16 cellular contexts compared by ENCODE assay signal in genomic region chr2:201108341-201108740, GRCh38. TPM values are rescaled to one million over a fixed set of nuclear protein-coding genes. Genes with fewer than 3 reads are reported as not detected.
DNase-seq lines count a peak whose midpoint lies in the region; ATAC-seq and TF ChIP-seq lines count a peak whose summit lies in the region.
"Had no signal": no experiment of that assay in that cellular context is flagged by ENCODE, and none has a peak within 500 bp of the region (broad histone marks: within the 10 kb centered on the region; RNA-seq: fewer than 3 reads in every experiment).

No MANE protein-coding gene starts in this region.

- H3K4me3 ChIP-seq in neural cell (ENCODE audit: low read length), result no peak overlapping the region
- H3K4me3 ChIP-seq: GM12878, GM23338 had no signal

- no peaks in the 10 kb centered on the region for H3K79me2 ChIP-seq in neural cell (replicated peaks; ENCODE audit: insufficient read depth, low read length)

- H3K36me3 ChIP-seq in neural cell (ENCODE audit: insufficient read depth, low read length), result no peaks in the 10 kb centered on the region

- H3K9me3 ChIP-seq in neural cell (ENCODE audit: low read length), result no peaks in the 10 kb centered on the region

- no peaks in the 10 kb centered on the region for H4K20me1 ChIP-seq in neural cell (ENCODE audit: insufficient read depth)

- ATAC-seq in omental fat pad (ENCODE audit: low FRiP score), result no peak
- ATAC-seq: GM12878, GM23338, HCT116 had no signal

- H3K27ac ChIP-seq in neural cell (ENCODE audit: low read length), result no peak overlapping the region

- H2AFZ ChIP-seq in neural cell (ENCODE audit: low read depth, low read length), result no peak overlapping the region
- H2AFZ ChIP-seq: GM23338 had no signal

- no peak overlapping the region for H3K9ac ChIP-seq in neural cell (ENCODE audit: low read length)

- TF ChIP-seq RAD21 in neural cell (conservative IDR thresholded peaks at IDR 0.05), result no peak

- H3K9me2 ChIP-seq in neural cell (ENCODE audit: insufficient read depth, low read length), result no peaks in the 10 kb centered on the region

- peak; percentile 41 for TF ChIP-seq EP300 in neural cell (conservative IDR thresholded peaks at IDR 0.05; ENCODE audit: poor library complexity, severe bottlenecking)

- no peak for TF ChIP-seq CTCF in neural cell (IDR thresholded peaks at IDR 0.05; ENCODE audit: poor library complexity, severe bottlenecking)
- TF ChIP-seq CTCF in omental fat pad (IDR thresholded peaks at IDR 0.05), result no peak

- DNase-seq in NCI-H1694 (lab: John Stamatoyannopoulos, UW), result peak; percentile 39
- DNase-seq in cerebellar cortex (ENCODE audit: low spot score), result peak; percentile 58
- DNase-seq in SKM-1 treated with dmso at 0.1 percent for 144 hours (lab: John Stamatoyannopoulos, UW; ENCODE audit: unreplicated experiment), result no peak
- DNase-seq in NCI-H146 (lab: John Stamatoyannopoulos, UW), result no peak
- DNase-seq in omental fat pad (ENCODE audit: low spot score), result no peak
- DNase-seq: Calu3; CD4-positive, alpha-beta memory T cell; COR-L47; DMS53; DND-41; GDM1; H9 had no signal

- no peaks in the 10 kb centered on the region for H3F3A ChIP-seq in neural cell (ENCODE audit: insufficient read depth, low read length, poor library complexity, severe bottlenecking)

- no peak overlapping the region for H3K4me2 ChIP-seq in neural cell (ENCODE audit: low read length)
- H3K4me2 ChIP-seq: GM23338 had no signal

- no peaks in the 10 kb centered on the region for H3K27me3 ChIP-seq in neural cell (ENCODE audit: insufficient read depth, low read depth, low read length)

TF ChIP-seq in neural cell, 6 proteins besides CTCF, POLR2A, EP300 and RAD21:
- TF ChIP-seq POLR2AphosphoS5 (IDR thresholded peaks at IDR 0.05) (peak; percentile 15), MXI1 (conservative IDR thresholded peaks at IDR 0.05; ENCODE audit: poor library complexity, severe bottlenecking) (no peak), EZH2 (IDR thresholded peaks at IDR 0.05; ENCODE audit: borderline replicate concordance, insufficient read depth, low read length, poor library complexity, severe bottlenecking) (no peak), SMC3 (conservative IDR thresholded peaks at IDR 0.05; ENCODE audit: poor library complexity) (no peak), TAF1 (IDR thresholded peaks at IDR 0.05; ENCODE audit: low read depth) (no peak), REST (IDR thresholded peaks at IDR 0.05; ENCODE audit: borderline replicate concordance) (peak; percentile 60)

RNA-seq across cellular contexts. Expression of gene CFLAR, which starts 7.6 kb away (rescaled TPM):
- 0.84 and 1.6 TPM in 2 replicates for polyA plus RNA-seq in neural cell
- polyA minus RNA-seq in neural cell, result 1.9 and 3.2 TPM in 2 replicates
- total RNA-seq in omental fat pad, result 100 to 1,000 TPM; 204 to 455 (median 293) TPM

RNA-seq across cellular contexts. Expression of gene NDUFB3, which starts 36.5 kb away (rescaled TPM):
- 111 and 154 TPM in 2 replicates for polyA plus RNA-seq in neural cell
- polyA minus RNA-seq in neural cell, result 28.0 and 44.5 TPM in 2 replicates
- total RNA-seq in omental fat pad, result 10 to 100 TPM; 32.4 to 47.9 (median 45.9) TPM

RNA-seq across cellular contexts. Expression of gene HYCC2, which starts 36.9 kb away (rescaled TPM):
- 18.1 and 20.4 TPM in 2 replicates for polyA plus RNA-seq in neural cell
- 67.9 and 77.4 TPM in 2 replicates for polyA minus RNA-seq in neural cell
- total RNA-seq in omental fat pad, result 10 to 100 TPM; 17.1 to 36.9 (median 23.1) TPM

Comparison
In these comparisons a context has a peak if more than half of its experiments do, and no peak if none do; other contexts are left out.
1. DNase-seq: peak in NCI-H1694 (single experiment) and cerebellar cortex (single experiment); none in SKM-1 treated with dmso at 0.1 percent for 144 hours (single experiment), NCI-H146 (single experiment) and omental fat pad (single experiment).